Comparison of ENCODE assay signal across 8 cellular contexts in genomic region chr7:157336383-157337315, GRCh38. TPM values are rescaled to one million over a fixed set of nuclear protein-coding genes. Genes with fewer than 3 reads are reported as not detected.
A peak's percentile ranks its signal among the peaks of the same experiment; 100 is the strongest.
DNase-seq lines count a peak whose midpoint lies in the region; ATAC-seq and TF ChIP-seq lines count a peak whose summit lies in the region.

Gene DNAJB6 (plus strand): TSS chr7:157337004. CDS start chr7:157358573, 21,569 bp downstream.

- peaks cover 31 to 33% of the 10 kb centered on the region in 2 donors for H3K4me1 Mint-ChIP-seq in effector memory CD8-positive, alpha-beta T cell (ENCODE audit: low read depth in 2 of 2)

- peak; percentile 77 for ATAC-seq in effector memory CD8-positive, alpha-beta T cell (replicated peaks)

- no peak for TF ChIP-seq CTCF in GM20000 (IDR thresholded peaks at IDR 0.05; ENCODE audit: extremely low read depth, missing control alignments)

- H3K9me3 Mint-ChIP-seq in effector memory CD8-positive, alpha-beta T cell: no peaks in the 10 kb centered on the region

- DNase-seq in COLO668 (lab: John Stamatoyannopoulos, UW; ENCODE audit: unreplicated experiment) (peak; percentile 94), GM20000 (ENCODE audit: low spot score) (peak; percentile 98), HT-29 (ENCODE audit: low spot score) (peak; percentile 97), medulla oblongata (ENCODE audit: extremely low spot score) (peak; percentile 97)
- DNase-seq in NK-92 treated with Interleukin-12 subunit alpha and Interleukin-12 subunit beta, amount 100 ng/mL, for 24 hours (lab: John Stamatoyannopoulos, UW): peak; percentile 89
- peak; percentile 90 to 96 for DNase-seq in activated CD8-positive, alpha-beta memory T cell treated with anti-CD3 and anti-CD28 coated beads for 4 hours (ENCODE audit: low read depth in 2 of 2)
- peak; percentile 95 to 97 (median 96) for DNase-seq in effector memory CD8-positive, alpha-beta T cell
- peak; percentile 89 to 91 (median 90) for DNase-seq in stimulated activated CD4-positive, alpha-beta T cell treated with anti-CD3 and anti-CD28 coated beads, TNF-alpha, amount 100 ng/mL, for 48 hours (ENCODE audit: low read depth in 3 of 3)

- H3K4me3 Mint-ChIP-seq in effector memory CD8-positive, alpha-beta T cell: peak within 1 kb of the TSS; percentile 90 to 99

- peaks cover 57% of the 10 kb centered on the region for H3K36me3 Mint-ChIP-seq in effector memory CD8-positive, alpha-beta T cell (ENCODE audit: insufficient read depth)

- H3K27ac Mint-ChIP-seq in effector memory CD8-positive, alpha-beta T cell: peak within 1 kb of the TSS; percentile 98 to 100

- H3K27me3 Mint-ChIP-seq in effector memory CD8-positive, alpha-beta T cell: peaks cover 11 to 12% of the 10 kb centered on the region in 2 donors

RNA-seq across cellular contexts. Expression of gene DNAJB6, which starts in this region (rescaled TPM):
- 43.8 and 48.2 TPM in 2 replicates for total RNA-seq in HT-29 (2014; rRNA removed; shearing (Covaris generic))

Comparison
In these comparisons a context has a peak if more than half of its experiments do, and no peak if none do; other contexts are left out.
1. Peak in every context shown above with its lines: DNase-seq and ATAC-seq.